In genomic region chr3:183754052-183754451, GRCh38 we compare ENCODE assay signal across 28 cellular contexts.
"Had no signal": no experiment of that assay in that cellular context is flagged by ENCODE, and none has a peak within 500 bp of the region (broad histone marks: within the 10 kb centered on the region; RNA-seq: fewer than 3 reads in every experiment).

No MANE protein-coding gene starts in this region.

- FAIRE-seq: bronchial epithelial cell had no signal

- H3K27ac ChIP-seq: ascending aorta, brain microvascular endothelial cell, coronary artery, esophagus muscularis mucosa, foreskin keratinocyte, gastrocnemius medialis, heart left ventricle, WERI-Rb-1 had no signal

- H3K27me3 ChIP-seq: ascending aorta, brain microvascular endothelial cell, dorsolateral prefrontal cortex, esophagus muscularis mucosa, foreskin keratinocyte, gastrocnemius medialis, heart left ventricle had no signal

- H3K4me1 ChIP-seq: ascending aorta, esophagus muscularis mucosa, foreskin keratinocyte, gastrocnemius medialis, heart left ventricle had no signal

- DNase-seq: activated B cell treated with CpG ODN at 0.5 μM for 24 hours; activated CD4-positive, alpha-beta T cell treated with anti-CD3 and anti-CD28 coated beads for 48 hours; activated CD4-positive, alpha-beta T cell treated with anti-CD3 and anti-CD28 coated beads, Interleukin-2, amount 50 U/mL, for 1 hour; activated CD4-positive, alpha-beta T cell treated with anti-CD3 and anti-CD28 coated beads, Interleukin-2, amount 50 U/mL, for 48 hours; activated CD8-positive, alpha-beta memory T cell treated with anti-CD3 and anti-CD28 coated beads for 24 hours; activated CD8-positive, alpha-beta T cell treated with anti-CD3 and anti-CD28 coated beads for 36 hours; activated gamma-delta T cell; activated naive CD4-positive, alpha-beta T cell; activated naive CD4-positive, alpha-beta T cell treated with anti-CD3 and anti-CD28 coated beads, Interleukin-2, amount 10 ng/mL, durations not matched to agents 7 days and 5 days; activated naive CD8-positive, alpha-beta T cell treated with anti-CD3 and anti-CD28 coated beads, Interleukin-2, amount 10 ng/mL, durations not matched to agents 7 days and 5 days; activated T-cell treated with anti-CD3 and anti-CD28 coated beads, Interleukin-2, amount 50 U/mL, for 1 hour; activated T-cell treated with anti-CD3 and anti-CD28 coated beads, Interleukin-2, amount 50 U/mL, for 48 hours; brain microvascular endothelial cell; dorsolateral prefrontal cortex; effector memory CD4-positive, alpha-beta T cell; erythroblast; foreskin keratinocyte; gastrocnemius medialis; glutamatergic neuron; heart left ventricle; T-helper 1 cell; T-helper 17 cell; T1000; WERI-Rb-1 had no signal

- H3K4me3 ChIP-seq: ascending aorta, coronary artery, dorsolateral prefrontal cortex, esophagus muscularis mucosa, gastrocnemius medialis, heart left ventricle had no signal

- H3K9me3 ChIP-seq: ascending aorta, esophagus muscularis mucosa, gastrocnemius medialis, heart left ventricle had no signal
